8 cellular contexts compared by ENCODE assay signal in genomic region chr14:23284654-23285529, GRCh38. TPM values are rescaled to one million over a fixed set of nuclear protein-coding genes. Genes with fewer than 3 reads are reported as not detected.
DNase-seq lines count a peak whose midpoint lies in the region; ATAC-seq, FAIRE-seq and TF ChIP-seq lines count a peak whose summit lies in the region.

No MANE protein-coding gene starts in this region.

- H3K27me3 ChIP-seq in K562 (ENCODE audit: control insufficient read depth in 2 of 2, insufficient read depth in 2 of 2, low read length in 2 of 2) (no peaks in the 10 kb centered on the region), layer of hippocampus (ENCODE audit: control insufficient read depth, insufficient read depth, low read length) (no peaks in the 10 kb centered on the region)

- CTCF ChIA-PET in K562 (lab: Yijun Ruan, JAX; ENCODE audit: low intra/inter-chr PET ratio): no interaction called here
- CTCF ChIA-PET in HEK293T (lab: Yijun Ruan, JAX): no interaction called here

- TF ChIP-seq RAD21 in K562 (CRISPR knock-in tag; conservative IDR thresholded peaks at IDR 0.05 in 1 of 2, IDR thresholded peaks at IDR 0.05 in 1 of 2): no peak

- in situ Hi-C loops in K562 (cut with MboI): no loop called here

- peak; percentile 0 for ATAC-seq in K562

- POLR2A ChIA-PET in K562 (lab: Yijun Ruan, JAX): interaction anchor here (1.0 to 2.5 kb wide), 3 partner anchors 8 to 190 kb away, joined by 3 to 12 read pairs (median 6); partner anchors contain the start of genes ACIN1, C14orf119 and PABPN1
- POLR2A ChIA-PET in HEK293T (lab: Yijun Ruan, JAX): interaction anchor here (0.9 to 3.6 kb wide), 6 partner anchors 17 to 190 kb away, joined by 3 to 46 read pairs (median 10); partner anchors contain the start of genes ACIN1, C14orf119, PABPN1 and PPP1R3E

- FAIRE-seq in K562 (lab: Jason Lieb, UNC): peak; percentile 51

- H4K20me1 ChIP-seq in K562 (replicated peaks; ENCODE audit: control insufficient read depth, insufficient read depth, low read length): no peaks in the 10 kb centered on the region

- peak overlapping the region; percentile 51 for H2AFZ ChIP-seq in K562 (ENCODE audit: low read depth, low read length)

- H3K9me3 ChIP-seq in ES-I3 (ENCODE audit: control insufficient read depth, insufficient read depth, low read length) (no peaks in the 10 kb centered on the region), K562 (replicated peaks; ENCODE audit: control insufficient read depth, insufficient read depth, low read depth, low read length) (no peaks in the 10 kb centered on the region)

- H3K4me1 ChIP-seq in ES-I3 (ENCODE audit: insufficient read depth, low read length) (peaks cover 5% of the 10 kb centered on the region), K562 (replicated peaks in 1 of 2; ENCODE audit: control insufficient read depth in 2 of 2, insufficient read depth in 2 of 2, low read length in 2 of 2) (peaks cover 8 to 31% of the 10 kb centered on the region in 2 experiments; a peak in 4 of 5 replicates)

- H3K9me1 ChIP-seq in K562 (ENCODE audit: control insufficient read depth, insufficient read depth, low read length): no peaks in the 10 kb centered on the region

- TF ChIP-seq EP300 in K562 (IDR thresholded peaks at IDR 0.05; ENCODE audit: low read length): no peak

- peak overlapping the region; percentile 76 for H3K9ac ChIP-seq in ES-I3 (ENCODE audit: low read depth, low read length)
- peak overlapping the region; percentile 89 to 92 for H3K9ac ChIP-seq in K562 (ENCODE audit: insufficient read depth in 1 of 2, low read depth in 2 of 2, low read length in 2 of 2)

- no peak for TF ChIP-seq POLR2A in K562 (conservative IDR thresholded peaks at IDR 0.05)

- H3K36me3 ChIP-seq in ES-I3 (ENCODE audit: insufficient read depth, low read length) (no peaks in the 10 kb centered on the region), K562 (ENCODE audit: control insufficient read depth, insufficient read depth, low read length) (peaks cover 26% of the 10 kb centered on the region)

- peak overlapping the region; percentile 94 for H3K27ac ChIP-seq in K562 (ENCODE audit: extremely low read depth, low read depth, low read length)
- H3K27ac ChIP-seq in layer of hippocampus (ENCODE audit: low read depth, low read length): peak overlapping the region; percentile 90
- H3K27ac ChIP-seq in substantia nigra (ENCODE audit: low read depth, low read length, poor library complexity, severe bottlenecking): peak overlapping the region; percentile 96

- TSS peak; percentile 51 for BruUV-seq in K562 (replicated peaks; lab: Mats Ljungman, UMichigan)

- DNase-seq in LHCN-M2 (ENCODE audit: low read depth) (peak; percentile 21), K562 (ENCODE audit: extremely low read depth in 1 of 4, low spot score in 3 of 4) (no peak), substantia nigra (lab: John Stamatoyannopoulos, UW) (peak in 1 of 49 donors; percentile 21), HEK293T (ENCODE audit: extremely low spot score) (no peak), NCI-H526 treated with DMSO at 0.1 percent for 48 hours (lab: John Stamatoyannopoulos, UW) (no peak)
- no peak for DNase-seq in stimulated activated CD4-positive, alpha-beta T cell treated with anti-CD3 and anti-CD28 coated beads, Interleukin-12 subunit alpha, Interleukin-12 subunit beta, amount 100 ng/mL, for 4 hours

- 3% methylated on average over 9 of the region's 9 CpGs for WGBS in K562 (ENCODE audit: insufficient coverage, low coverage, missing lambda C conversion rate)

- intact Hi-C loops in K562 (cut with micrococcal nuclease): no loop called here

- H3K79me2 ChIP-seq in K562 (ENCODE audit: control insufficient read depth, insufficient read depth, low read length): peaks cover 65% of the 10 kb centered on the region

- TF ChIP-seq CTCF in K562 (IDR thresholded peaks at IDR 0.05 in 2 of 3, conservative IDR thresholded peaks at IDR 0.05 in 1 of 3; ENCODE audit: insufficient read depth in 2 of 3, low read depth in 1 of 3, low read length in 3 of 3): no peak

- peak overlapping the region; percentile 97 for H3K4me2 ChIP-seq in K562 (ENCODE audit: insufficient read depth, low read length)

- peak overlapping the region; percentile 92 for H3K4me3 ChIP-seq in K562

RNA-seq across cellular contexts. Expression of gene HOMEZ, which starts 1.0 kb away (rescaled TPM):
- total RNA-seq in LHCN-M2 (2014; rRNA removed) (5.7 and 7.1 TPM in 2 replicates), K562 (2014; rRNA removed) (14.4 and 15.1 TPM in 2 replicates), K562 (2014; rRNA removed; fragmentation: Illumina TruSeq; extraction: Trizol) (15.1 and 16.5 TPM in 2 replicates), K562 (2015; rRNA removed; fragmentation: Illumina TruSeq; extraction: Trizol) (17.8 and 18.2 TPM in 2 replicates), K562 (2021) (20.6 and 23.1 TPM in 2 replicates)
- polyA plus RNA-seq in LHCN-M2 (2012): 6.1 TPM
- 17.6 and 26.7 TPM in 2 replicates for total RNA-seq in K562 (2011; cell fraction: chromatin; rRNA removed; ENCODE audit: low replicate concordance)
- 25.9 and 26.3 TPM in 2 replicates for total RNA-seq in K562 (2011; cell fraction: nucleolus; rRNA removed)
- 21.2 and 22.2 TPM in 2 replicates for total RNA-seq in K562 (2011; cell fraction: nucleoplasm; rRNA removed)
- polyA plus RNA-seq in K562 (2011; rRNA removed) (30.2 and 32.0 TPM in 2 replicates), K562 (2014; fragmentation: Illumina TruSeq; extraction: Trizol) (26.9 and 29.0 TPM in 2 replicates), K562 (2014; fragmentation: Nextera tagmentation; extraction: Ambion mirVana) (1 to 10 TPM; 3.0 to 5.3 TPM), K562 (2014; rRNA removed) (16.9 and 20.0 TPM in 2 replicates)
- 37.2 and 43.0 TPM in 2 replicates for polyA plus RNA-seq in K562 (2011; cell fraction: cytosol; rRNA removed)
- polyA plus RNA-seq in K562 (2011; cell fraction: nucleus; rRNA removed): 20.4 and 31.3 TPM in 2 replicates
- 15.7 and 20.4 TPM in 2 replicates for polyA plus RNA-seq in K562 (2012)
- polyA minus RNA-seq in K562 (2011; rRNA and poly(A)+ RNA removed): 30.3 and 37.7 TPM in 2 replicates
- 13.6 and 22.8 TPM in 2 replicates for polyA minus RNA-seq in K562 (2011; cell fraction: cytosol; rRNA and poly(A)+ RNA removed)
- polyA minus RNA-seq in K562 (2011; cell fraction: nucleus; rRNA and poly(A)+ RNA removed): 8.5 and 15.3 TPM in 2 replicates

RNA-seq across cellular contexts. Expression of gene PPP1R3E, which starts 17.8 kb away (rescaled TPM):
- total RNA-seq in LHCN-M2 (2014; rRNA removed): 2.9 and 5.0 TPM in 2 replicates
- 3.2 TPM for polyA plus RNA-seq in LHCN-M2 (2012)
- total RNA-seq in K562 (2011; cell fraction: chromatin; rRNA removed; ENCODE audit: low replicate concordance): 49.7 and 58.2 TPM in 2 replicates
- total RNA-seq in K562 (2011; cell fraction: nucleolus; rRNA removed): 37.2 and 38.4 TPM in 2 replicates
- 66.3 and 102 TPM in 2 replicates for total RNA-seq in K562 (2011; cell fraction: nucleoplasm; rRNA removed)
- 2.8 and 3.2 TPM in 2 replicates for total RNA-seq in K562 (2014; rRNA removed)
- total RNA-seq in K562 (2014; rRNA removed; fragmentation: Illumina TruSeq; extraction: Trizol): 7.1 and 8.4 TPM in 2 replicates
- total RNA-seq in K562 (2015; rRNA removed; fragmentation: Illumina TruSeq; extraction: Trizol): 7.2 and 8.5 TPM in 2 replicates
- total RNA-seq in K562 (2021): 7.3 and 7.6 TPM in 2 replicates
- 18.4 and 26.2 TPM in 2 replicates for polyA plus RNA-seq in K562 (2011; rRNA removed)
- polyA plus RNA-seq in K562 (2011; cell fraction: cytosol; rRNA removed): 8.7 and 19.6 TPM in 2 replicates
- polyA plus RNA-seq in K562 (2011; cell fraction: nucleus; rRNA removed): 94.0 and 103 TPM in 2 replicates
- polyA plus RNA-seq in K562 (2012): 11.7 and 31.6 TPM in 2 replicates
- 11.5 and 13.4 TPM in 2 replicates for polyA plus RNA-seq in K562 (2014; fragmentation: Illumina TruSeq; extraction: Trizol)
- polyA plus RNA-seq in K562 (2014; fragmentation: Nextera tagmentation; extraction: Ambion mirVana): 1 to 10 TPM; 3.4 to 3.9 TPM
- polyA plus RNA-seq in K562 (2014; rRNA removed): 12.9 and 18.5 TPM in 2 replicates
- 10.7 and 11.8 TPM in 2 replicates for polyA minus RNA-seq in K562 (2011; rRNA and poly(A)+ RNA removed)
- 2.5 and 4.6 TPM in 2 replicates for polyA minus RNA-seq in K562 (2011; cell fraction: cytosol; rRNA and poly(A)+ RNA removed)
- polyA minus RNA-seq in K562 (2011; cell fraction: nucleus; rRNA and poly(A)+ RNA removed): 12.1 and 20.7 TPM in 2 replicates

RNA-seq across cellular contexts. Expression of gene BCL2L2, which starts 21.7 kb away (rescaled TPM):
- total RNA-seq in LHCN-M2 (2014; rRNA removed) (17.3 and 20.4 TPM in 2 replicates), K562 (2014; rRNA removed) (15.3 and 17.8 TPM in 2 replicates), K562 (2014; rRNA removed; fragmentation: Illumina TruSeq; extraction: Trizol) (13.4 and 14.8 TPM in 2 replicates), K562 (2015; rRNA removed; fragmentation: Illumina TruSeq; extraction: Trizol) (12.2 and 12.8 TPM in 2 replicates), K562 (2021) (13.0 and 18.7 TPM in 2 replicates)
- polyA plus RNA-seq in LHCN-M2 (2012): 25.3 TPM
- 36.5 and 38.0 TPM in 2 replicates for total RNA-seq in K562 (2011; cell fraction: chromatin; rRNA removed; ENCODE audit: low replicate concordance)
- total RNA-seq in K562 (2011; cell fraction: nucleolus; rRNA removed): 23.0 and 25.2 TPM in 2 replicates
- 51.9 and 92.5 TPM in 2 replicates for total RNA-seq in K562 (2011; cell fraction: nucleoplasm; rRNA removed)
- polyA plus RNA-seq in K562 (2011; rRNA removed) (21.0 TPM in 2 replicates), K562 (2014; fragmentation: Illumina TruSeq; extraction: Trizol) (14.7 and 17.2 TPM in 2 replicates), K562 (2014; fragmentation: Nextera tagmentation; extraction: Ambion mirVana) (1 to 10 TPM; 2.6 to 3.2 TPM), K562 (2014; rRNA removed) (31.1 and 32.5 TPM in 2 replicates)
- 11.9 and 21.1 TPM in 2 replicates for polyA plus RNA-seq in K562 (2011; cell fraction: cytosol; rRNA removed)
- polyA plus RNA-seq in K562 (2011; cell fraction: nucleus; rRNA removed): 30.9 and 38.7 TPM in 2 replicates
- polyA plus RNA-seq in K562 (2012): 17.8 and 30.3 TPM in 2 replicates
- 15.0 and 16.7 TPM in 2 replicates for polyA minus RNA-seq in K562 (2011; rRNA and poly(A)+ RNA removed)
- polyA minus RNA-seq in K562 (2011; cell fraction: cytosol; rRNA and poly(A)+ RNA removed): 4.6 and 6.2 TPM in 2 replicates
- 12.1 and 17.8 TPM in 2 replicates for polyA minus RNA-seq in K562 (2011; cell fraction: nucleus; rRNA and poly(A)+ RNA removed)

RNA-seq across cellular contexts. Expression of gene PABPN1, which starts 36.4 kb away (rescaled TPM):
- total RNA-seq in LHCN-M2 (2014; rRNA removed) (86.7 and 92.7 TPM in 2 replicates), K562 (2014; rRNA removed) (84.5 and 139 TPM in 2 replicates), K562 (2014; rRNA removed; fragmentation: Illumina TruSeq; extraction: Trizol) (81.6 and 93.2 TPM in 2 replicates), K562 (2015; rRNA removed; fragmentation: Illumina TruSeq; extraction: Trizol) (175 and 178 TPM in 2 replicates), K562 (2021) (192 and 215 TPM in 2 replicates)
- polyA plus RNA-seq in LHCN-M2 (2012): 118 TPM
- 516 and 682 TPM in 2 replicates for total RNA-seq in K562 (2011; cell fraction: chromatin; rRNA removed; ENCODE audit: low replicate concordance)
- total RNA-seq in K562 (2011; cell fraction: nucleolus; rRNA removed): 349 and 369 TPM in 2 replicates
- total RNA-seq in K562 (2011; cell fraction: nucleoplasm; rRNA removed): 339 and 341 TPM in 2 replicates
- polyA plus RNA-seq in K562 (2011; rRNA removed) (388 and 435 TPM in 2 replicates), K562 (2014; fragmentation: Illumina TruSeq; extraction: Trizol) (226 and 292 TPM in 2 replicates), K562 (2014; fragmentation: Nextera tagmentation; extraction: Ambion mirVana) (10 to 100 TPM; 32.6 to 34.4 TPM), K562 (2014; rRNA removed) (194 and 243 TPM in 2 replicates)
- polyA plus RNA-seq in K562 (2011; cell fraction: cytosol; rRNA removed): 216 and 274 TPM in 2 replicates
- polyA plus RNA-seq in K562 (2011; cell fraction: nucleus; rRNA removed): 975 and 1,426 TPM in 2 replicates
- 169 and 185 TPM in 2 replicates for polyA plus RNA-seq in K562 (2012)
- polyA minus RNA-seq in K562 (2011; rRNA and poly(A)+ RNA removed): 142 and 145 TPM in 2 replicates
- polyA minus RNA-seq in K562 (2011; cell fraction: cytosol; rRNA and poly(A)+ RNA removed): 47.2 and 52.1 TPM in 2 replicates
- polyA minus RNA-seq in K562 (2011; cell fraction: nucleus; rRNA and poly(A)+ RNA removed): 62.1 and 99.2 TPM in 2 replicates

RNA-seq across cellular contexts. Expression of gene RNF212B, which starts 47.2 kb away (rescaled TPM):
- total RNA-seq in LHCN-M2 (2014; rRNA removed) (not detected in 2 replicates), K562 (2014; rRNA removed) (not detected in 2 replicates), K562 (2014; rRNA removed; fragmentation: Illumina TruSeq; extraction: Trizol) (0.26 TPM in 1 of 2 replicates, not detected in the other), K562 (2015; rRNA removed; fragmentation: Illumina TruSeq; extraction: Trizol) (not detected in 2 replicates), K562 (2021) (0.27 TPM in 1 of 2 replicates, not detected in the other)
- not detected for polyA plus RNA-seq in LHCN-M2 (2012)
- not detected in 2 replicates for total RNA-seq in K562 (2011; cell fraction: chromatin; rRNA removed; ENCODE audit: low replicate concordance)
- total RNA-seq in K562 (2011; cell fraction: nucleolus; rRNA removed): not detected in 2 replicates
- 0.37 TPM in 1 of 2 replicates, not detected in the other for total RNA-seq in K562 (2011; cell fraction: nucleoplasm; rRNA removed)
- polyA plus RNA-seq in K562 (2011; rRNA removed) (0.43 and 0.65 TPM in 2 replicates), K562 (2014; fragmentation: Illumina TruSeq; extraction: Trizol) (0.15 and 0.32 TPM in 2 replicates), K562 (2014; fragmentation: Nextera tagmentation; extraction: Ambion mirVana) (under 1 TPM; 0.27 to 0.39 TPM), K562 (2014; rRNA removed) (0.08 and 0.17 TPM in 2 replicates)
- 0.43 and 1.0 TPM in 2 replicates for polyA plus RNA-seq in K562 (2011; cell fraction: cytosol; rRNA removed)
- 0.43 TPM in 1 of 2 replicates, not detected in the other for polyA plus RNA-seq in K562 (2011; cell fraction: nucleus; rRNA removed)
- 0.35 TPM in 1 of 2 replicates, not detected in the other for polyA plus RNA-seq in K562 (2012)
- not detected in 2 replicates for polyA minus RNA-seq in K562 (2011; rRNA and poly(A)+ RNA removed)
- not detected in 2 replicates for polyA minus RNA-seq in K562 (2011; cell fraction: cytosol; rRNA and poly(A)+ RNA removed)
- polyA minus RNA-seq in K562 (2011; cell fraction: nucleus; rRNA and poly(A)+ RNA removed): 0.54 TPM in 1 of 2 replicates, not detected in the other
